Comparison of ENCODE assay signal across 16 cellular contexts in genomic region chr2:89844221-89844943, GRCh38.
"Had no signal": no experiment of that assay in that cellular context is flagged by ENCODE, and none has a peak within 500 bp of the region (broad histone marks: within the 10 kb centered on the region; RNA-seq: fewer than 3 reads in every experiment).

No MANE protein-coding gene starts in this region.

- H3K4me1 ChIP-seq: thyroid gland had no signal

- H3K9me3 ChIP-seq: thyroid gland had no signal

- H3K4me1 Mint-ChIP-seq: activated CD4-positive, alpha-beta T cell treated with anti-CD3 and anti-CD28 coated beads, Interleukin-2, amount 10 ng/mL, durations not matched to agents 24 days and 14 days; activated naive CD4-positive, alpha-beta T cell treated with anti-CD3 and anti-CD28 coated beads, Interleukin-2, amount 50 U/mL, for 24 hours; brain; mesothelial cell of epicardium; neural crest cell had no signal

- H3K27me3 Mint-ChIP-seq: activated CD4-positive, alpha-beta T cell treated with anti-CD3 and anti-CD28 coated beads, Interleukin-2, amount 10 ng/mL, durations not matched to agents 24 days and 14 days had no signal

- FAIRE-seq: TTC549 had no signal

- H3K27ac ChIP-seq: ovary, thyroid gland had no signal

- DNase-seq: activated B cell treated with CpG ODN at 0.5 μM for 24 hours; activated CD4-positive, alpha-beta T cell treated with anti-CD3 and anti-CD28 coated beads, Interleukin-2, amount 10 ng/mL, durations not matched to agents 24 days and 14 days; amygdala; cerebellar nuclear complex; glutamatergic neuron; islet precursor cell; ovary; stimulated activated CD4-positive, alpha-beta T cell treated with anti-CD3 and anti-CD28 coated beads, Interleukin-4, amount 100 ng/mL, for 1 hour; stimulated activated CD8-positive, alpha-beta memory T cell treated with anti-CD3 and anti-CD28 coated beads, Interleukin-4, amount 100 ng/mL, for 48 hours; T-helper 2 cell; thyroid gland had no signal

- H3K4me3 Mint-ChIP-seq: activated B cell treated with CpG ODN at 0.5 μM for 24 hours; activated CD4-positive, alpha-beta T cell treated with anti-CD3 and anti-CD28 coated beads, Interleukin-2, amount 10 ng/mL, durations not matched to agents 24 days and 14 days; activated naive CD4-positive, alpha-beta T cell treated with anti-CD3 and anti-CD28 coated beads, Interleukin-2, amount 50 U/mL, for 24 hours; brain; mesothelial cell of epicardium; neural crest cell had no signal

- H3K36me3 ChIP-seq: ovary, thyroid gland had no signal

- H3K27ac Mint-ChIP-seq: activated B cell treated with CpG ODN at 0.5 μM for 24 hours; activated CD4-positive, alpha-beta T cell treated with anti-CD3 and anti-CD28 coated beads, Interleukin-2, amount 10 ng/mL, durations not matched to agents 24 days and 14 days; activated naive CD4-positive, alpha-beta T cell treated with anti-CD3 and anti-CD28 coated beads, Interleukin-2, amount 50 U/mL, for 24 hours; brain; mesothelial cell of epicardium had no signal

- H3K4me3 ChIP-seq: ovary, thyroid gland had no signal

- H3K27me3 ChIP-seq: ovary, thyroid gland had no signal
